25 cellular contexts compared by ENCODE assay signal in the genomic region with DNA sequence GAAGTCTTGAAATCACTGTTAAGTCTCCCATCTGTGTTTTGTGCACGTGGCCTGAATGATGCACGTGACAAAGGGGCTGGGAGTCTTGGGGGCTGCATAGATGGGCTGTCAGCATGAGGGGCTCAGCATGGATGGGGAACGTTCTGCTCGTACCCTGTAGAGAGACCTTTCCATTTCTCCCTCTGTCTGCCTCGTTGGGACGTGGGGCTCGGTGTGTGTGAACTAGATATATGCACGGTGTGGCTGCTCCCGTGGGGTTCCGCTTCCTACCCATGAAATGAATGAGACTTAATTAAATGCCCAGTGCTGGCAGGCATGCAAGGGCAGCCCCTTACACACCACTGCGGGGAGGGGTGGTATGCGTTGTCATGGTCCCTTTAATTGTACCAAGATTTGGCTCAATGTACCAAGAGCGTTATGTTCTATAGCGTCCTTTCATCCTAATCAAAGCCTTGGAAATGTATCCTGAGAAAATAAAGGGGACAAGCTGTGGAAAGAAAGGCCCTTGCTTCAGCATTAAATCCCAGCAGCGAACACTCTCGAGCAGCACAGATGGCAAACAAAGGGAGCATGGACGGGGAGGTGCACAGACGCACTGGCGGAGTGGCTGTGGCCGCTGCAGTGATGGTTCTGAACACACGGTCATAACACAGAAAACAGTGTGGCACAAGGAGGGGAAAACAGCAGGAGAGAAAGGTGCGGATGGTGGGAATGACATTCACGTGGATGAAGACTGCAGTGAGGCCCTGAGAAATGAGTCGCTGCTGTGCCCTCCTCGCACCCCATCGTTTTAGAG.
A peak's percentile ranks its signal among the peaks of the same experiment; 100 is the strongest.
DNase-seq lines count a peak whose midpoint lies in the region; ATAC-seq, FAIRE-seq and TF ChIP-seq lines count a peak whose summit lies in the region.
"Had no signal": no experiment of that assay in that cellular context is flagged by ENCODE, and none has a peak within 500 bp of the region (broad histone marks: within the 10 kb centered on the region; RNA-seq: fewer than 3 reads in every experiment).

No MANE protein-coding gene starts in this region.

- H3K4me3 Mint-ChIP-seq in astrocyte (ENCODE audit: unreplicated experiment) = no peak overlapping the region
- H3K4me3 Mint-ChIP-seq in natural killer cell = no peak overlapping the region
- H3K4me3 Mint-ChIP-seq: activated B cell treated with CpG ODN at 0.5 μM for 24 hours; activated naive CD8-positive, alpha-beta T cell treated with anti-CD3 and anti-CD28 coated beads, Interleukin-2, amount 50 U/mL, for 24 hours; effector memory CD8-positive, alpha-beta T cell; H9; stimulated activated memory B cell treated with anti-CD40 and anti-IgM and Interleukin-4, amounts not matched to agents 10 μg/mL and 1 μg/mL and 100 μg/mL, for 72 hours had no signal

- H3K4me1 Mint-ChIP-seq in astrocyte (ENCODE audit: low read depth, unreplicated experiment) (no peaks in the 10 kb centered on the region), natural killer cell (peaks cover 0 to 5% of the 10 kb centered on the region in 2 donors)
- H3K4me1 Mint-ChIP-seq: activated B cell treated with CpG ODN at 0.5 μM for 24 hours; activated naive CD8-positive, alpha-beta T cell treated with anti-CD3 and anti-CD28 coated beads, Interleukin-2, amount 50 U/mL, for 24 hours; H9; stimulated activated memory B cell treated with anti-CD40 and anti-IgM and Interleukin-4, amounts not matched to agents 10 μg/mL and 1 μg/mL and 100 μg/mL, for 72 hours had no signal

- H3K36me3 Mint-ChIP-seq in astrocyte (ENCODE audit: low read depth, unreplicated experiment) = peaks cover 2% of the 10 kb centered on the region
- peaks cover 10% of the 10 kb centered on the region for H3K36me3 Mint-ChIP-seq in natural killer cell

- TF ChIP-seq CTCF in astrocyte (IDR thresholded peaks at IDR 0.05; ENCODE audit: insufficient read depth, low read depth, low read length) (no peak), HepG2 (CRISPR knock-in tag; IDR thresholded peaks at IDR 0.05) (no peak), testis (IDR thresholded peaks at IDR 0.05) (no peak), natural killer cell (IDR thresholded peaks at IDR 0.05) (no peak)

- H3K9me3 Mint-ChIP-seq in astrocyte (ENCODE audit: unreplicated experiment) = peaks cover 14% of the 10 kb centered on the region
- H3K9me3 Mint-ChIP-seq in natural killer cell = peaks cover 0 to 4% of the 10 kb centered on the region in 2 donors

- FAIRE-seq in astrocyte (lab: Jason Lieb, UNC) = no peak
- FAIRE-seq in HepG2 (lab: Jason Lieb, UNC) = no peak
- FAIRE-seq: HTR-8/SVneo, islet of Langerhans had no signal

- H3K79me2 ChIP-seq in astrocyte (ENCODE audit: insufficient read depth, low read length) (no peaks in the 10 kb centered on the region), HepG2 (ENCODE audit: insufficient read depth, low read length) (no peaks in the 10 kb centered on the region)

- POLR2A ChIA-PET in HepG2 (lab: Yijun Ruan, JAX) = no interaction called here

- peak overlapping the region; percentile 47 for H2AFZ ChIP-seq in astrocyte (ENCODE audit: low read depth, low read length)
- no peak overlapping the region for H2AFZ ChIP-seq in HepG2 (ENCODE audit: low read length)

- no peak for TF ChIP-seq POLR2A in HepG2 (IDR thresholded peaks at IDR 0.05; ENCODE audit: insufficient read depth in 1 of 2, low read depth in 2 of 2, low read length in 2 of 2)
- no peak for TF ChIP-seq POLR2A in testis (IDR thresholded peaks at IDR 0.05)

- H3K27ac ChIP-seq in astrocyte (ENCODE audit: low read depth, low read length) = no peak overlapping the region
- no peak overlapping the region for H3K27ac ChIP-seq in HepG2 (ENCODE audit: extremely low read length, insufficient read depth, low read length)
- H3K27ac ChIP-seq in testis = no peak overlapping the region
- H3K27ac ChIP-seq: BLaER1, vagina had no signal

- intact Hi-C loops in HepG2 (cut with micrococcal nuclease; ENCODE audit: unreplicated experiment) (no loop called here), testis (cut with DNase I; ENCODE audit: low total_unique reads) (no loop called here), natural killer cell (cut with micrococcal nuclease) (no loop called here)

- H3K4me1 ChIP-seq in astrocyte (ENCODE audit: insufficient read depth, low read length) (no peaks in the 10 kb centered on the region), HepG2 (ENCODE audit: insufficient read depth, low read length) (no peaks in the 10 kb centered on the region), testis (no peaks in the 10 kb centered on the region)
- H3K4me1 ChIP-seq: vagina had no signal

- H4K20me1 ChIP-seq in astrocyte (ENCODE audit: insufficient read depth, low read length) (no peaks in the 10 kb centered on the region), HepG2 (ENCODE audit: insufficient read depth, low read length) (no peaks in the 10 kb centered on the region)
- H4K20me1 ChIP-seq: BLaER1 had no signal

- peaks cover 56% of the 10 kb centered on the region for H3K27me3 Mint-ChIP-seq in astrocyte (ENCODE audit: low read depth, unreplicated experiment)
- peaks cover 9 to 13% of the 10 kb centered on the region in 2 donors for H3K27me3 Mint-ChIP-seq in natural killer cell (ENCODE audit: low read depth in 2 of 2)

- in situ Hi-C loops in HepG2 (cut with HindIII; ENCODE audit: extremely low pct_ligation_motif_present, low pct_unique_long_range_greater_than_20kb) = no loop called here

- H3K4me3 ChIP-seq in astrocyte (ENCODE audit: insufficient read depth, low read depth, low read length) (no peak overlapping the region), HepG2 (replicated peaks in 1 of 3; ENCODE audit: insufficient read depth in 1 of 3, low read depth in 2 of 3, low read length in 3 of 3) (no peak overlapping the region), testis (no peak overlapping the region)
- H3K4me3 ChIP-seq: BLaER1, lung, vagina had no signal

- H3K27me3 ChIP-seq in astrocyte (ENCODE audit: insufficient read depth, low read length) (peaks cover 26% of the 10 kb centered on the region), HepG2 (ENCODE audit: control insufficient read depth in 1 of 2, insufficient read depth in 2 of 2, low read length in 2 of 2) (peaks cover 10 to 65% of the 10 kb centered on the region in 2 experiments; a peak in 4 of 5 replicates), testis (no peaks in the 10 kb centered on the region)
- H3K27me3 ChIP-seq: BLaER1, vagina had no signal

- no peak for ATAC-seq in HepG2
- no peak for ATAC-seq in natural killer cell
- ATAC-seq: activated naive CD8-positive, alpha-beta T cell treated with anti-CD3 and anti-CD28 coated beads, Interleukin-2, amount 50 U/mL, for 24 hours; effector memory CD8-positive, alpha-beta T cell; stimulated activated memory B cell treated with anti-CD40 and anti-IgM and Interleukin-4, amounts not matched to agents 10 μg/mL and 1 μg/mL and 100 μg/mL, for 72 hours had no signal

- no peaks in the 10 kb centered on the region for H3K36me3 ChIP-seq in astrocyte (ENCODE audit: insufficient read depth, low read length)
- no peaks in the 10 kb centered on the region for H3K36me3 ChIP-seq in HepG2 (replicated peaks in 1 of 2; ENCODE audit: control insufficient read depth in 1 of 2, insufficient read depth in 2 of 2, low read length in 2 of 2)
- H3K36me3 ChIP-seq in testis (ENCODE audit: low read depth, missing control alignments) = no peaks in the 10 kb centered on the region
- H3K36me3 ChIP-seq: BLaER1, vagina had no signal

- no peak overlapping the region for H3K4me2 ChIP-seq in astrocyte (ENCODE audit: low read length)
- no peak overlapping the region for H3K4me2 ChIP-seq in HepG2 (ENCODE audit: low read depth, low read length)
- H3K4me2 ChIP-seq: BLaER1 had no signal

- H3K9me3 ChIP-seq in astrocyte (ENCODE audit: insufficient read depth, low read depth, low read length) (peaks cover 3% of the 10 kb centered on the region), HepG2 (ENCODE audit: low read length) (no peaks in the 10 kb centered on the region), testis (no peaks in the 10 kb centered on the region)
- H3K9me3 ChIP-seq: vagina had no signal

- CTCF ChIA-PET in HepG2 (lab: Yijun Ruan, JAX; ENCODE audit: low intra/inter-chr PET ratio, low total read pairs) = no interaction called here

- no peak for TF ChIP-seq RAD21 in HepG2 (CRISPR knock-in tag; IDR thresholded peaks at IDR 0.05)

- H3K27ac Mint-ChIP-seq in astrocyte (ENCODE audit: unreplicated experiment) = no peak overlapping the region
- no peak overlapping the region for H3K27ac Mint-ChIP-seq in natural killer cell
- H3K27ac Mint-ChIP-seq: activated B cell treated with CpG ODN at 0.5 μM for 24 hours; activated naive CD8-positive, alpha-beta T cell treated with anti-CD3 and anti-CD28 coated beads, Interleukin-2, amount 50 U/mL, for 24 hours; effector memory CD8-positive, alpha-beta T cell; H9; stimulated activated memory B cell treated with anti-CD40 and anti-IgM and Interleukin-4, amounts not matched to agents 10 μg/mL and 1 μg/mL and 100 μg/mL, for 72 hours had no signal

- TF ChIP-seq EP300 in HepG2 (IDR thresholded peaks at IDR 0.05; ENCODE audit: low read depth in 2 of 2, low read length in 2 of 2) (no peak), HepG2 (CRISPR knock-in tag; IDR thresholded peaks at IDR 0.05; ENCODE audit: borderline replicate concordance) (no peak)

- H3K9ac ChIP-seq in astrocyte (ENCODE audit: low read length) = no peak overlapping the region
- H3K9ac ChIP-seq in HepG2 (ENCODE audit: insufficient read depth, low read depth, low read length) = no peak overlapping the region
- H3K9ac ChIP-seq: BLaER1 had no signal

- no TSS peak for BruUV-seq in HepG2 (replicated peaks; lab: Mats Ljungman, UMichigan)

- peak; percentile 41 for DNase-seq in activated effector memory CD4-positive, alpha-beta T cell treated with anti-CD3 and anti-CD28 coated beads, Interleukin-2, amount 50 U/mL, for 16 hours
- DNase-seq in activated effector memory CD4-positive, alpha-beta T cell treated with Interleukin-2 at 50 U/mL for 16 hours = no peak
- DNase-seq in astrocyte (ENCODE audit: low read depth) (no peak), HepG2 (ENCODE audit: low spot score) (no peak), testis (peak; percentile 9), NCI-H774 (lab: John Stamatoyannopoulos, UW) (no peak), natural killer cell (no peak), NCI-H748 (lab: John Stamatoyannopoulos, UW; ENCODE audit: unreplicated experiment) (no peak)
- DNase-seq: activated B cell treated with CpG ODN at 0.5 μM for 24 hours; activated CD4-positive, alpha-beta T cell treated with anti-CD3 and anti-CD28 coated beads, Interleukin-2, amount 50 U/mL, for 48 hours; activated naive CD8-positive, alpha-beta T cell treated with anti-CD3 and anti-CD28 coated beads, Interleukin-2, amount 50 U/mL, for 24 hours; DMS79 treated with DMSO at 0.1 percent for 48 hours; effector memory CD8-positive, alpha-beta T cell; H9; KG1; NCI-H1417 treated with DMSO at 0.1 percent for 48 hours; NCI-H2171; NCI-H526; Right ventricle myocardium superior had no signal

- WGBS in HepG2 (ENCODE audit: low lambda C conversion rate) = 8% methylated on average over 23 of the region's 26 CpGs
- 81 to 88% methylated on average over 26 of the region's 26 CpGs for WGBS in testis, 2 donors

Comparison
In these comparisons a context has a peak if more than half of its experiments do, and no peak if none do; other contexts are left out.
1. DNase-seq: peak in activated effector memory CD4-positive, alpha-beta T cell treated with anti-CD3 and anti-CD28 coated beads, Interleukin-2, amount 50 U/mL, for 16 hours (single experiment) and testis (single experiment); none in activated effector memory CD4-positive, alpha-beta T cell treated with Interleukin-2 at 50 U/mL for 16 hours (single experiment), astrocyte (single experiment), HepG2 (single experiment), NCI-H774 (single experiment), natural killer cell (single experiment) and NCI-H748 (single experiment).